10 cellular contexts compared by ENCODE assay signal in the genomic region with DNA sequence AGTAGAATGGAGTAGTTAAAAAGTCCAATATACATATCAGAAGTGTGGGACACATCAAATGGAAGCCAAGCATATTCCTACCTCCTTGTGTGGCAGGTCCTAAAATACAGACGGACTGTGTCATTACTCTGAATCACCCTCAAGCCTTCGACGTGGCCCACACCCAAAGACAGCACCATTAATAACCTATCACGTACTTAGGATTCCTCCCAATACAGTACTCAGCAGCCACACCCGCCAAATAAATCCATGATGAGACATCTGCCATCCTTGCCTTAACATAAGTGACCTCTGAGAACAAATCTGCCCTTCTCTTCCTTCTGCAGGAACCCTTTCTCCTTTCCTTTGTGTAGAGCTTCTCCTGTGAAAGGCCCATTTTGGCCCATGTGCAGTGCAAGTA. TPM values are rescaled to one million over a fixed set of nuclear protein-coding genes. Genes with fewer than 3 reads are reported as not detected.
DNase-seq lines count a peak whose midpoint lies in the region; ATAC-seq and TF ChIP-seq lines count a peak whose summit lies in the region.
"Had no signal": no experiment of that assay in that cellular context is flagged by ENCODE, and none has a peak within 500 bp of the region (broad histone marks: within the 10 kb centered on the region; RNA-seq: fewer than 3 reads in every experiment).

No MANE protein-coding gene starts in this region.

- H3K4me1 Mint-ChIP-seq in MCF 10A (ENCODE audit: insufficient read depth, unreplicated experiment) = peaks cover 37% of the 10 kb centered on the region

- H3K27ac Mint-ChIP-seq in MCF 10A (ENCODE audit: low read depth, unreplicated experiment) = peak overlapping the region; percentile 91

- no peak for TF ChIP-seq POLR2A in breast epithelium (IDR thresholded peaks at IDR 0.05)

- TF ChIP-seq CTCF in MCF 10A (IDR thresholded peaks at IDR 0.05; ENCODE audit: unreplicated experiment) (no peak), breast epithelium (IDR thresholded peaks at IDR 0.05) (no peak)

- H3K4me3 Mint-ChIP-seq in MCF 10A (ENCODE audit: unreplicated experiment) = peak overlapping the region; percentile 22

- no peaks in the 10 kb centered on the region for H3K27me3 Mint-ChIP-seq in MCF 10A (ENCODE audit: insufficient read depth, unreplicated experiment)

- POLR2A ChIA-PET in MCF 10A (lab: Yijun Ruan, JAX) = interaction anchor here (1.5 kb wide), 1 partner anchor 11 kb away, joined by 4 read pairs; no protein-coding TSS in a partner anchor

- H3K27me3 ChIP-seq in breast epithelium (no peaks in the 10 kb centered on the region), adipocyte (replicated peaks; ENCODE audit: control insufficient read depth, insufficient read depth, low read length) (no peaks in the 10 kb centered on the region), aorta (ENCODE audit: control insufficient read depth in 1 of 2, insufficient read depth in 2 of 2, low read length in 1 of 2) (no peaks in the 10 kb centered on the region)

- CTCF ChIA-PET in MCF 10A (lab: Yijun Ruan, JAX) = interaction anchor here (1.3 kb wide), 1 partner anchor 24 kb away, joined by 4 read pairs; no protein-coding TSS in a partner anchor

- H3K9me3 Mint-ChIP-seq in MCF 10A (ENCODE audit: unreplicated experiment) = no peaks in the 10 kb centered on the region

- DNase-seq in MCF 10A (ENCODE audit: unreplicated experiment) = peak; percentile 76
- no peak for DNase-seq in breast epithelium (ENCODE audit: low spot score in 2 of 2)
- DNase-seq in adipocyte (ENCODE audit: low read depth) = peak; percentile 23
- no peak for DNase-seq in left ventricle myocardium superior
- DNase-seq in aorta = peak in 1 of 2 donors; percentile 57
- no peak for DNase-seq in UCSD-AML1 (lab: John Stamatoyannopoulos, UW; ENCODE audit: unreplicated experiment)
- DNase-seq in NCI-H774 (lab: John Stamatoyannopoulos, UW) = no peak
- DNase-seq in NCI-H2227 (lab: John Stamatoyannopoulos, UW; ENCODE audit: unreplicated experiment) = no peak
- DNase-seq: NK-92 treated with Interleukin-12 subunit alpha and Interleukin-12 subunit beta, amount 100 ng/mL, for 24 hours had no signal

- no peak overlapping the region for H3K9ac ChIP-seq in adipocyte (ENCODE audit: low read length)

- H3K9me3 ChIP-seq in breast epithelium (no peaks in the 10 kb centered on the region), adipocyte (ENCODE audit: control insufficient read depth, low read length) (peaks cover 2% of the 10 kb centered on the region), aorta (ENCODE audit: control insufficient read depth, low read length) (no peaks in the 10 kb centered on the region)

- intact Hi-C loops in MCF 10A (cut with micrococcal nuclease) (no loop called here), breast epithelium (cut with DNase I; ENCODE audit: low total_unique reads) (no loop called here), left ventricle myocardium superior (cut with micrococcal nuclease) (no loop called here), aorta (cut with DNase I) (loop anchor here in 1 of 2 donors (2.0 kb wide), 1 partner anchor 37 kb away; no protein-coding TSS in a partner anchor)

- no peak overlapping the region for H3K27ac ChIP-seq in breast epithelium
- peak overlapping the region in 1 of 2 donors; percentile 62 for H3K27ac ChIP-seq in aorta (ENCODE audit: low read depth in 1 of 2, low read length in 2 of 2)

- WGBS in aorta, 2 donors = 24 to 27% methylated on average over 5 of the region's 5 CpGs

- H3K4me3 ChIP-seq in breast epithelium (no peak overlapping the region), adipocyte (ENCODE audit: low read length) (no peak overlapping the region), aorta (ENCODE audit: low read length in 2 of 2) (no peak overlapping the region)

- H3K4me1 ChIP-seq in breast epithelium (peaks cover 0 to 13% of the 10 kb centered on the region in 2 donors), adipocyte (ENCODE audit: control insufficient read depth, insufficient read depth, low read length) (peaks cover 24% of the 10 kb centered on the region), aorta (ENCODE audit: control insufficient read depth in 1 of 2, insufficient read depth in 2 of 2, low read length in 2 of 2) (peaks cover 7% of the 10 kb centered on the region in 2 donors)

- peaks cover 5% of the 10 kb centered on the region for H3K36me3 Mint-ChIP-seq in MCF 10A (ENCODE audit: insufficient read depth, unreplicated experiment)

- ATAC-seq in left ventricle myocardium superior (peak; percentile 74), aorta (ENCODE audit: low FRiP score) (peak; percentile 36)
- ATAC-seq: left lobe of liver had no signal

- no peaks in the 10 kb centered on the region for H3K36me3 ChIP-seq in breast epithelium
- no peaks in the 10 kb centered on the region for H3K36me3 ChIP-seq in adipocyte (ENCODE audit: control insufficient read depth, insufficient read depth, low read length, severe bottlenecking)
- H3K36me3 ChIP-seq in aorta (ENCODE audit: control insufficient read depth in 1 of 2, insufficient read depth in 2 of 2, low read length in 1 of 2) = no peaks in the 10 kb centered on the region

- BruUV-seq in MCF 10A (replicated peaks; lab: Mats Ljungman, UMichigan) = no TSS peak

RNA-seq across cellular contexts. Expression of a gene that starts 38.8 kb away (rescaled TPM):
- total RNA-seq in MCF 10A (2022) (65.1 and 78.5 TPM in 2 replicates), breast epithelium (10 to 100 TPM; 43.3 to 56.5 (median 43.4) TPM), left ventricle myocardium superior (105 TPM), aorta (10 to 100 TPM; 48.3 TPM)
- polyA plus RNA-seq in aorta = 10 to 100 TPM; 15.5 to 20.4 TPM

Comparison
In these comparisons a context has a peak if more than half of its experiments do, and no peak if none do; other contexts are left out.
1. DNase-seq: peak in MCF 10A (single experiment) and adipocyte (single experiment); none in breast epithelium (0 of 2), left ventricle myocardium superior (single experiment), UCSD-AML1 (single experiment), NCI-H774 (single experiment) and NCI-H2227 (single experiment).